In the genomic region with DNA sequence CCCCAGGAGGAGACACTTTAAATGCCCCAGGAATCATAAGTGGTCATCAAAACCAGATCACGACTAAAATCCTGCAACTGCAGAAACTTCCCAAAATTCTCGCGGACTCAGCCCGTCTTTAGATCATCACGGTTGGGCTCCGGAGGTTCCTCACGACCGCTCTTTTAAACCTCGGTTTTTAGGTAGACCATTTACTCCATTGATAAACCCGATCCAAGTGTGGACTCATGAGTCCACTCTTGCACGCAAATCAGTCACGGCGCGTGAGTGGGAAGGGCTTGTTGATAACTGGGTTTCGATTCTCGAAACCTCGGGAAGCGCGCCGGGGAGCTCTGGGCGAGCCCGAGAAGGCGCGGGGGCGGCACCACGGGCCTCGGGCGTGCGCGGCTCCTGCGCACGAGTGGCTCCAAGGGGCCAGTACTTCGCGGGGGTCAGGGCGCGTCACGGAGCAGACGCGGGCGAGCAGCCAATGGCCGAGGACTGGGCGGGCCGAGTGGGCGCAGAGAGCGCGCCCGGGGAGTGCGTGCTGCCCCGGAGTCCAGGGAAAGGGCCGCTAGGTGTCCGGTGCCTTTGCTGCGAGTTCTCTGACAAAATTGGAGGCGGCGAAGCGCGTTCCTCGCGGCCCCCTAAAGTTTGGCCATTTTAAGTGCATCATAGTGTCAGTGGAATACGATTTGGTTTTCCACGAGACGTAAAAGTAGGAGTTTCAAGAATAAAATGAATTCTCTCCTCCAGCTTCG, we compare ENCODE assay signal across 1 cellular context.
TF ChIP-seq lines count a peak whose summit lies in the region.

No MANE protein-coding gene starts in this region.

TF ChIP-seq in HEK293, 187 proteins besides CTCF, POLR2A, EP300 and RAD21 (continued from another document and continues in another):
- TF ChIP-seq ZNF510 (tag by site-specific recombination; IDR thresholded peaks at IDR 0.05; ENCODE audit: insufficient replicate concordance) (no peak), GLIS1 (tag by site-specific recombination; IDR thresholded peaks at IDR 0.05) (peak; percentile 85), ZFP3 (tag by site-specific recombination; IDR thresholded peaks at IDR 0.05; ENCODE audit: low read depth) (no peak), KLF7 (tag by site-specific recombination; IDR thresholded peaks at IDR 0.05; ENCODE audit: borderline replicate concordance) (no peak), ZNF558 (tag by site-specific recombination; IDR thresholded peaks at IDR 0.05) (no peak), ZNF626 (tag by site-specific recombination; IDR thresholded peaks at IDR 0.05) (no peak), GFI1B (tag by site-specific recombination; IDR thresholded peaks at IDR 0.05) (no peak), ZFP41 (tag by site-specific recombination; IDR thresholded peaks at IDR 0.05; ENCODE audit: borderline replicate concordance) (no peak), ZNF292 (tag by site-specific recombination; IDR thresholded peaks at IDR 0.05; ENCODE audit: borderline replicate concordance, low read depth) (no peak), ZBTB1 (tag by site-specific recombination; IDR thresholded peaks at IDR 0.05) (no peak), ZNF138 (tag by site-specific recombination; IDR thresholded peaks at IDR 0.05; ENCODE audit: borderline replicate concordance) (no peak), HOXD13 (CRISPR knock-in tag; IDR thresholded peaks at IDR 0.05; ENCODE audit: borderline replicate concordance) (no peak), ZNF155 (tag by site-specific recombination; IDR thresholded peaks at IDR 0.05) (no peak), ZNF146 (tag by site-specific recombination; IDR thresholded peaks at IDR 0.05) (no peak), ZNF248 (tag by site-specific recombination; IDR thresholded peaks at IDR 0.05) (no peak), ZNF423 (tag by site-specific recombination; IDR thresholded peaks at IDR 0.05) (no peak), YY2 (tag by site-specific recombination; IDR thresholded peaks at IDR 0.05) (no peak), ZNF391 (tag by site-specific recombination; IDR thresholded peaks at IDR 0.05; ENCODE audit: borderline replicate concordance, low read depth) (no peak), ZNF350 (tag by site-specific recombination; IDR thresholded peaks at IDR 0.05) (no peak), ZNF792 (tag by site-specific recombination; IDR thresholded peaks at IDR 0.05) (no peak), SETDB1 (IDR thresholded peaks at IDR 0.05; ENCODE audit: insufficient read length, low read length) (no peak), ZNF701 (tag by site-specific recombination; IDR thresholded peaks at IDR 0.05) (no peak), ZFP69B (tag by site-specific recombination; IDR thresholded peaks at IDR 0.05) (no peak), REPIN1 (tag by site-specific recombination; IDR thresholded peaks at IDR 0.05; ENCODE audit: low read depth) (no peak), ZNF629 (tag by site-specific recombination; IDR thresholded peaks at IDR 0.05) (peak; percentile 41; the same call in 1 of the 2 replicates), ZNF366 (tag by site-specific recombination; conservative IDR thresholded peaks at IDR 0.05) (no peak), ZXDB (tag by site-specific recombination; IDR thresholded peaks at IDR 0.05) (peak; percentile 35; the same call in 1 of the 2 replicates), ZNF670 (tag by site-specific recombination; IDR thresholded peaks at IDR 0.05; ENCODE audit: low read depth) (no peak), ZNF19 (tag by site-specific recombination; IDR thresholded peaks at IDR 0.05; ENCODE audit: low read depth) (no peak), ZNF394 (tag by site-specific recombination; IDR thresholded peaks at IDR 0.05; ENCODE audit: borderline replicate concordance) (no peak), ZNF658 (tag by site-specific recombination; IDR thresholded peaks at IDR 0.05) (no peak), ZNF473 (tag by site-specific recombination; IDR thresholded peaks at IDR 0.05) (no peak), ZNF561 (tag by site-specific recombination; IDR thresholded peaks at IDR 0.05; ENCODE audit: borderline replicate concordance) (peak; percentile 69; the same call in 1 of the 2 replicates), ZNF239 (tag by site-specific recombination; IDR thresholded peaks at IDR 0.05) (no peak), ZSCAN23 (tag by site-specific recombination; IDR thresholded peaks at IDR 0.05) (no peak)
- TF ChIP-seq, protein P1, sequence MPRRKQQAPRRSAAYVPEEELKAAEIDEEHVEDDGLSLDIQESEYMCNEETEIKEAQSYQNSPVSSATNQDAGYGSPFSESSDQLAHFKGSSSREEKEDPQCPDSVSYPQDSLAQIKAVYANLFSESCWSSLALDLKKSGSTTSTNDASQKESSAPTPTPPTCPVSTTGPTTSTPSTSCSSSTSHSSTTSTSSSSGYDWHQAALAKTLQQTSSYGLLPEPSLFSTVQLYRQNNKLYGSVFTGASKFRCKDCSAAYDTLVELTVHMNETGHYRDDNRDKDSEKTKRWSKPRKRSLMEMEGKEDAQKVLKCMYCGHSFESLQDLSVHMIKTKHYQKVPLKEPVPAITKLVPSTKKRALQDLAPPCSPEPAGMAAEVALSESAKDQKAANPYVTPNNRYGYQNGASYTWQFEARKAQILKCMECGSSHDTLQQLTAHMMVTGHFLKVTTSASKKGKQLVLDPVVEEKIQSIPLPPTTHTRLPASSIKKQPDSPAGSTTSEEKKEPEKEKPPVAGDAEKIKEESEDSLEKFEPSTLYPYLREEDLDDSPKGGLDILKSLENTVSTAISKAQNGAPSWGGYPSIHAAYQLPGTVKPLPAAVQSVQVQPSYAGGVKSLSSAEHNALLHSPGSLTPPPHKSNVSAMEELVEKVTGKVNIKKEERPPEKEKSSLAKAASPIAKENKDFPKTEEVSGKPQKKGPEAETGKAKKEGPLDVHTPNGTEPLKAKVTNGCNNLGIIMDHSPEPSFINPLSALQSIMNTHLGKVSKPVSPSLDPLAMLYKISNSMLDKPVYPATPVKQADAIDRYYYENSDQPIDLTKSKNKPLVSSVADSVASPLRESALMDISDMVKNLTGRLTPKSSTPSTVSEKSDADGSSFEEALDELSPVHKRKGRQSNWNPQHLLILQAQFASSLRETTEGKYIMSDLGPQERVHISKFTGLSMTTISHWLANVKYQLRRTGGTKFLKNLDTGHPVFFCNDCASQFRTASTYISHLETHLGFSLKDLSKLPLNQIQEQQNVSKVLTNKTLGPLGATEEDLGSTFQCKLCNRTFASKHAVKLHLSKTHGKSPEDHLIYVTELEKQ (tag by site-specific recombination; IDR thresholded peaks at IDR 0.05; ENCODE audit: borderline replicate concordance), result no peak
- TF ChIP-seq, protein P2, sequence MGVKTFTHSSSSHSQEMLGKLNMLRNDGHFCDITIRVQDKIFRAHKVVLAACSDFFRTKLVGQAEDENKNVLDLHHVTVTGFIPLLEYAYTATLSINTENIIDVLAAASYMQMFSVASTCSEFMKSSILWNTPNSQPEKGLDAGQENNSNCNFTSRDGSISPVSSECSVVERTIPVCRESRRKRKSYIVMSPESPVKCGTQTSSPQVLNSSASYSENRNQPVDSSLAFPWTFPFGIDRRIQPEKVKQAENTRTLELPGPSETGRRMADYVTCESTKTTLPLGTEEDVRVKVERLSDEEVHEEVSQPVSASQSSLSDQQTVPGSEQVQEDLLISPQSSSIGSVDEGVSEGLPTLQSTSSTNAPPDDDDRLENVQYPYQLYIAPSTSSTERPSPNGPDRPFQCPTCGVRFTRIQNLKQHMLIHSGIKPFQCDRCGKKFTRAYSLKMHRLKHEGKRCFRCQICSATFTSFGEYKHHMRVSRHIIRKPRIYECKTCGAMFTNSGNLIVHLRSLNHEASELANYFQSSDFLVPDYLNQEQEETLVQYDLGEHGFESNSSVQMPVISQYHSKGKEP (tag by site-specific recombination; IDR thresholded peaks at IDR 0.05), result 0 out of 2 replicates have a peak, but pooled peaks have one; percentile 1
- TF ChIP-seq, protein P3, sequence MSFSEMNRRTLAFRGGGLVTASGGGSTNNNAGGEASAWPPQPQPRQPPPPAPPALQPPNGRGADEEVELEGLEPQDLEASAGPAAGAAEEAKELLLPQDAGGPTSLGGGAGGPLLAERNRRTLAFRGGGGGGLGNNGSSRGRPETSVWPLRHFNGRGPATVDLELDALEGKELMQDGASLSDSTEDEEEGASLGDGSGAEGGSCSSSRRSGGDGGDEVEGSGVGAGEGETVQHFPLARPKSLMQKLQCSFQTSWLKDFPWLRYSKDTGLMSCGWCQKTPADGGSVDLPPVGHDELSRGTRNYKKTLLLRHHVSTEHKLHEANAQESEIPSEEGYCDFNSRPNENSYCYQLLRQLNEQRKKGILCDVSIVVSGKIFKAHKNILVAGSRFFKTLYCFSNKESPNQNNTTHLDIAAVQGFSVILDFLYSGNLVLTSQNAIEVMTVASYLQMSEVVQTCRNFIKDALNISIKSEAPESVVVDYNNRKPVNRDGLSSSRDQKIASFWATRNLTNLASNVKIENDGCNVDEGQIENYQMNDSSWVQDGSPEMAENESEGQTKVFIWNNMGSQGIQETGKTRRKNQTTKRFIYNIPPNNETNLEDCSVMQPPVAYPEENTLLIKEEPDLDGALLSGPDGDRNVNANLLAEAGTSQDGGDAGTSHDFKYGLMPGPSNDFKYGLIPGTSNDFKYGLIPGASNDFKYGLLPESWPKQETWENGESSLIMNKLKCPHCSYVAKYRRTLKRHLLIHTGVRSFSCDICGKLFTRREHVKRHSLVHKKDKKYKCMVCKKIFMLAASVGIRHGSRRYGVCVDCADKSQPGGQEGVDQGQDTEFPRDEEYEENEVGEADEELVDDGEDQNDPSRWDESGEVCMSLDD (tag by site-specific recombination; IDR thresholded peaks at IDR 0.05), result no peak
- TF ChIP-seq, protein P4, sequence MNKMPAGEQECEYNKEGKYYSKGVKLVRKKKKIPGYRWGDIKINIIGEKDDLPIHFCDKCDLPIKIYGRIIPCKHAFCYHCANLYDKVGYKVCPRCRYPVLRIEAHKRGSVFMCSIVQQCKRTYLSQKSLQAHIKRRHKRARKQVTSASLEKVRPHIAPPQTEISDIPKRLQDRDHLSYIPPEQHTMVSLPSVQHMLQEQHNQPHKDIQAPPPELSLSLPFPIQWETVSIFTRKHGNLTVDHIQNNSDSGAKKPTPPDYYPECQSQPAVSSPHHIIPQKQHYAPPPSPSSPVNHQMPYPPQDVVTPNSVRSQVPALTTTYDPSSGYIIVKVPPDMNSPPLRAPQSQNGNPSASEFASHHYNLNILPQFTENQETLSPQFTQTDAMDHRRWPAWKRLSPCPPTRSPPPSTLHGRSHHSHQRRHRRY (tag by site-specific recombination; IDR thresholded peaks at IDR 0.05), result no peak
- TF ChIP-seq, protein P5, sequence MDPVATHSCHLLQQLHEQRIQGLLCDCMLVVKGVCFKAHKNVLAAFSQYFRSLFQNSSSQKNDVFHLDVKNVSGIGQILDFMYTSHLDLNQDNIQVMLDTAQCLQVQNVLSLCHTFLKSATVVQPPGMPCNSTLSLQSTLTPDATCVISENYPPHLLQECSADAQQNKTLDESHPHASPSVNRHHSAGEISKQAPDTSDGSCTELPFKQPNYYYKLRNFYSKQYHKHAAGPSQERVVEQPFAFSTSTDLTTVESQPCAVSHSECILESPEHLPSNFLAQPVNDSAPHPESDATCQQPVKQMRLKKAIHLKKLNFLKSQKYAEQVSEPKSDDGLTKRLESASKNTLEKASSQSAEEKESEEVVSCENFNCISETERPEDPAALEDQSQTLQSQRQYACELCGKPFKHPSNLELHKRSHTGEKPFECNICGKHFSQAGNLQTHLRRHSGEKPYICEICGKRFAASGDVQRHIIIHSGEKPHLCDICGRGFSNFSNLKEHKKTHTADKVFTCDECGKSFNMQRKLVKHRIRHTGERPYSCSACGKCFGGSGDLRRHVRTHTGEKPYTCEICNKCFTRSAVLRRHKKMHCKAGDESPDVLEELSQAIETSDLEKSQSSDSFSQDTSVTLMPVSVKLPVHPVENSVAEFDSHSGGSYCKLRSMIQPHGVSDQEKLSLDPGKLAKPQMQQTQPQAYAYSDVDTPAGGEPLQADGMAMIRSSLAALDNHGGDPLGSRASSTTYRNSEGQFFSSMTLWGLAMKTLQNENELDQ (tag by site-specific recombination; IDR thresholded peaks at IDR 0.05; ENCODE audit: low read depth), result no peak
- TF ChIP-seq, protein P6, sequence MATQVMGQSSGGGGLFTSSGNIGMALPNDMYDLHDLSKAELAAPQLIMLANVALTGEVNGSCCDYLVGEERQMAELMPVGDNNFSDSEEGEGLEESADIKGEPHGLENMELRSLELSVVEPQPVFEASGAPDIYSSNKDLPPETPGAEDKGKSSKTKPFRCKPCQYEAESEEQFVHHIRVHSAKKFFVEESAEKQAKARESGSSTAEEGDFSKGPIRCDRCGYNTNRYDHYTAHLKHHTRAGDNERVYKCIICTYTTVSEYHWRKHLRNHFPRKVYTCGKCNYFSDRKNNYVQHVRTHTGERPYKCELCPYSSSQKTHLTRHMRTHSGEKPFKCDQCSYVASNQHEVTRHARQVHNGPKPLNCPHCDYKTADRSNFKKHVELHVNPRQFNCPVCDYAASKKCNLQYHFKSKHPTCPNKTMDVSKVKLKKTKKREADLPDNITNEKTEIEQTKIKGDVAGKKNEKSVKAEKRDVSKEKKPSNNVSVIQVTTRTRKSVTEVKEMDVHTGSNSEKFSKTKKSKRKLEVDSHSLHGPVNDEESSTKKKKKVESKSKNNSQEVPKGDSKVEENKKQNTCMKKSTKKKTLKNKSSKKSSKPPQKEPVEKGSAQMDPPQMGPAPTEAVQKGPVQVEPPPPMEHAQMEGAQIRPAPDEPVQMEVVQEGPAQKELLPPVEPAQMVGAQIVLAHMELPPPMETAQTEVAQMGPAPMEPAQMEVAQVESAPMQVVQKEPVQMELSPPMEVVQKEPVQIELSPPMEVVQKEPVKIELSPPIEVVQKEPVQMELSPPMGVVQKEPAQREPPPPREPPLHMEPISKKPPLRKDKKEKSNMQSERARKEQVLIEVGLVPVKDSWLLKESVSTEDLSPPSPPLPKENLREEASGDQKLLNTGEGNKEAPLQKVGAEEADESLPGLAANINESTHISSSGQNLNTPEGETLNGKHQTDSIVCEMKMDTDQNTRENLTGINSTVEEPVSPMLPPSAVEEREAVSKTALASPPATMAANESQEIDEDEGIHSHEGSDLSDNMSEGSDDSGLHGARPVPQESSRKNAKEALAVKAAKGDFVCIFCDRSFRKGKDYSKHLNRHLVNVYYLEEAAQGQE (tag by site-specific recombination; IDR thresholded peaks at IDR 0.05), result no peak
- TF ChIP-seq, protein P7, sequence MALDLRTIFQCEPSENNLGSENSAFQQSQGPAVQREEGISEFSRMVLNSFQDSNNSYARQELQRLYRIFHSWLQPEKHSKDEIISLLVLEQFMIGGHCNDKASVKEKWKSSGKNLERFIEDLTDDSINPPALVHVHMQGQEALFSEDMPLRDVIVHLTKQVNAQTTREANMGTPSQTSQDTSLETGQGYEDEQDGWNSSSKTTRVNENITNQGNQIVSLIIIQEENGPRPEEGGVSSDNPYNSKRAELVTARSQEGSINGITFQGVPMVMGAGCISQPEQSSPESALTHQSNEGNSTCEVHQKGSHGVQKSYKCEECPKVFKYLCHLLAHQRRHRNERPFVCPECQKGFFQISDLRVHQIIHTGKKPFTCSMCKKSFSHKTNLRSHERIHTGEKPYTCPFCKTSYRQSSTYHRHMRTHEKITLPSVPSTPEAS (tag by site-specific recombination; IDR thresholded peaks at IDR 0.05), result no peak
- TF ChIP-seq, protein P8, sequence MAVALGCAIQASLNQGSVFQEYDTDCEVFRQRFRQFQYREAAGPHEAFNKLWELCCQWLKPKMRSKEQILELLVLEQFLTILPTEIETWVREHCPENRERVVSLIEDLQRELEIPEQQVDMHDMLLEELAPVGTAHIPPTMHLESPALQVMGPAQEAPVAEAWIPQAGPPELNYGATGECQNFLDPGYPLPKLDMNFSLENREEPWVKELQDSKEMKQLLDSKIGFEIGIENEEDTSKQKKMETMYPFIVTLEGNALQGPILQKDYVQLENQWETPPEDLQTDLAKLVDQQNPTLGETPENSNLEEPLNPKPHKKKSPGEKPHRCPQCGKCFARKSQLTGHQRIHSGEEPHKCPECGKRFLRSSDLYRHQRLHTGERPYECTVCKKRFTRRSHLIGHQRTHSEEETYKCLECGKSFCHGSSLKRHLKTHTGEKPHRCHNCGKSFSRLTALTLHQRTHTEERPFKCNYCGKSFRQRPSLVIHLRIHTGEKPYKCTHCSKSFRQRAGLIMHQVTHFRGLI (tag by site-specific recombination; IDR thresholded peaks at IDR 0.05), result peak; percentile 95
